Comparison of ENCODE assay signal across 13 cellular contexts in the genomic region with DNA sequence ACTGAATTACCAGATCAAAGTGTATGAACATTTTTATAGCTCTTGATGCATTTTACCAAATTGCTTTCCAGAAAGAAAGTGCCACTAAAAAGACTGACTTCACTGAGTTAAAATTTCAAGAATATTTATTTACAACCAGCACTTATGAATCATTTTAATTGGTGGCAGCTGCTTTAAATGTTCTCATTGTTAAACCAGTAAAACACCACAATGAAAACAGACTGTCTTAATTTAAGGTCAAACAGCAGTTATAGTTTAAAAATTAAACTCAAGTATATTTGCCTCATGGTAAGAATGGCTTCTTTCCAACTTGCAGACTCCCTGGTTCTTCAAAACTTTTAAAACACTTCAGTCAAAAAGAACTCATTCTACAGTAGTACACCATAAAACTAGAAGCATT. TPM values are rescaled to one million over a fixed set of nuclear protein-coding genes. Genes with fewer than 3 reads are reported as not detected.
DNase-seq lines count a peak whose midpoint lies in the region; ATAC-seq and TF ChIP-seq lines count a peak whose summit lies in the region.
"Had no signal": no experiment of that assay in that cellular context is flagged by ENCODE, and none has a peak within 500 bp of the region (broad histone marks: within the 10 kb centered on the region; RNA-seq: fewer than 3 reads in every experiment).

No MANE protein-coding gene starts in this region.

- intact Hi-C loops in PC-3 (cut with micrococcal nuclease): loop anchor here (1.0 to 5.0 kb wide), 3 partner anchors 35 to 59 kb away; partner anchors contain the start of gene AMMECR1

- H3K79me2 ChIP-seq in PC-3 (ENCODE audit: low read length): peaks cover 94% of the 10 kb centered on the region

- POLR2A ChIA-PET in PC-3 (lab: Charles Lee; ENCODE audit: unreplicated experiment): no interaction called here

- H3K4me2 ChIP-seq in PC-3 (ENCODE audit: low read length): peak overlapping the region; percentile 16; the same call in 1 of the 2 replicates

- TF ChIP-seq CTCF in PC-3 (conservative IDR thresholded peaks at IDR 0.05; ENCODE audit: low read depth, low read length) (no peak), fibroblast of villous mesenchyme (IDR thresholded peaks at IDR 0.05; ENCODE audit: insufficient read depth, low read depth, low read length) (no peak)

- 0 out of 2 replicates have a peak overlapping the region, but pooled peaks have one; percentile 4 for H3K27ac ChIP-seq in PC-3 (ENCODE audit: low read length)
- H3K27ac ChIP-seq: dorsolateral prefrontal cortex, skin epidermis had no signal

- H2AFZ ChIP-seq in PC-3 (ENCODE audit: low read length): no peak overlapping the region

- H3K4me3 ChIP-seq in PC-3 (ENCODE audit: low read length) (no peak overlapping the region), fibroblast of villous mesenchyme (ENCODE audit: low read depth, low read length) (no peak overlapping the region)
- H3K4me3 ChIP-seq: dorsolateral prefrontal cortex, skin epidermis had no signal

- ATAC-seq in PC-3: peak; percentile 33
- ATAC-seq: left cardiac atrium had no signal

- BruUV-seq in PC-3 (replicated peaks; lab: Mats Ljungman, UMichigan): no TSS peak

- no peak overlapping the region for H3K9ac ChIP-seq in PC-3 (ENCODE audit: low read length)

- no peaks in the 10 kb centered on the region for H3K9me3 ChIP-seq in PC-3 (ENCODE audit: low read length)

- H3K9me2 ChIP-seq in PC-3 (replicated peaks; ENCODE audit: low read length): no peaks in the 10 kb centered on the region

- DNase-seq in GM04504 (ENCODE audit: low read depth) (peak; percentile 62), PC-3 (peak; percentile 39), fibroblast of villous mesenchyme (ENCODE audit: low read depth) (peak; percentile 66), stromal cell of bone marrow (ENCODE audit: low read depth) (peak; percentile 55), GM19240 (ENCODE audit: insufficient read length, low spot score) (no peak), NCI-H187 (lab: John Stamatoyannopoulos, UW) (no peak), NCI-H2081 treated with DMSO at 0.1 percent for 48 hours (lab: John Stamatoyannopoulos, UW) (no peak)
- DNase-seq: activated T-cell treated with anti-CD3 and anti-CD28 coated beads, Interleukin-2, amount 50 U/mL, for 24 hours; dorsolateral prefrontal cortex; left cardiac atrium; NCI-H1694 treated with DMSO at 0.1 percent for 48 hours; SW 1271 had no signal

- H3K4me1 ChIP-seq in PC-3 (ENCODE audit: insufficient read depth, low read length): peaks cover 56% of the 10 kb centered on the region

- no peaks in the 10 kb centered on the region for H3K27me3 ChIP-seq in PC-3 (ENCODE audit: low read length)

- no peaks in the 10 kb centered on the region for H3F3A ChIP-seq in PC-3 (ENCODE audit: low read length, unreplicated experiment)

- H4K20me1 ChIP-seq in PC-3 (ENCODE audit: low read length): no peaks in the 10 kb centered on the region

- H3K36me3 ChIP-seq in PC-3 (ENCODE audit: low read depth, low read length): no peaks in the 10 kb centered on the region

- CTCF ChIA-PET in PC-3 (lab: Charles Lee): no interaction called here

RNA-seq across cellular contexts. Expression of gene AMMECR1, which starts 36.9 kb away (rescaled TPM):
- total RNA-seq in PC-3 (2014; rRNA removed) (12.7 and 14.2 TPM in 2 replicates), fibroblast of villous mesenchyme (21.6 and 24.8 TPM in 2 replicates)

Comparison
In these comparisons a context has a peak if more than half of its experiments do, and no peak if none do; other contexts are left out.
1. DNase-seq: peak in GM04504 (single experiment), PC-3 (single experiment), fibroblast of villous mesenchyme (single experiment) and stromal cell of bone marrow (single experiment); none in GM19240 (single experiment), NCI-H187 (0 of 2) and NCI-H2081 treated with DMSO at 0.1 percent for 48 hours (single experiment).